In genomic region chr10:63057509-63057908, GRCh38 we compare ENCODE assay signal across 3 cellular contexts.
TF ChIP-seq lines count a peak whose summit lies in the region.

No MANE protein-coding gene starts in this region.

TF ChIP-seq in GM23338, 12 proteins besides CTCF, POLR2A, EP300 and RAD21 (continues in another document):
- no peak for TF ChIP-seq EZH2 (IDR thresholded peaks at IDR 0.05; ENCODE audit: low read depth, unreplicated experiment)
- TF ChIP-seq NANOG (IDR thresholded peaks at IDR 0.05; ENCODE audit: borderline replicate concordance), result no peak
- no peak for TF ChIP-seq POLR2AphosphoS5 (IDR thresholded peaks at IDR 0.05; ENCODE audit: low read depth)
- TF ChIP-seq, protein P1, sequence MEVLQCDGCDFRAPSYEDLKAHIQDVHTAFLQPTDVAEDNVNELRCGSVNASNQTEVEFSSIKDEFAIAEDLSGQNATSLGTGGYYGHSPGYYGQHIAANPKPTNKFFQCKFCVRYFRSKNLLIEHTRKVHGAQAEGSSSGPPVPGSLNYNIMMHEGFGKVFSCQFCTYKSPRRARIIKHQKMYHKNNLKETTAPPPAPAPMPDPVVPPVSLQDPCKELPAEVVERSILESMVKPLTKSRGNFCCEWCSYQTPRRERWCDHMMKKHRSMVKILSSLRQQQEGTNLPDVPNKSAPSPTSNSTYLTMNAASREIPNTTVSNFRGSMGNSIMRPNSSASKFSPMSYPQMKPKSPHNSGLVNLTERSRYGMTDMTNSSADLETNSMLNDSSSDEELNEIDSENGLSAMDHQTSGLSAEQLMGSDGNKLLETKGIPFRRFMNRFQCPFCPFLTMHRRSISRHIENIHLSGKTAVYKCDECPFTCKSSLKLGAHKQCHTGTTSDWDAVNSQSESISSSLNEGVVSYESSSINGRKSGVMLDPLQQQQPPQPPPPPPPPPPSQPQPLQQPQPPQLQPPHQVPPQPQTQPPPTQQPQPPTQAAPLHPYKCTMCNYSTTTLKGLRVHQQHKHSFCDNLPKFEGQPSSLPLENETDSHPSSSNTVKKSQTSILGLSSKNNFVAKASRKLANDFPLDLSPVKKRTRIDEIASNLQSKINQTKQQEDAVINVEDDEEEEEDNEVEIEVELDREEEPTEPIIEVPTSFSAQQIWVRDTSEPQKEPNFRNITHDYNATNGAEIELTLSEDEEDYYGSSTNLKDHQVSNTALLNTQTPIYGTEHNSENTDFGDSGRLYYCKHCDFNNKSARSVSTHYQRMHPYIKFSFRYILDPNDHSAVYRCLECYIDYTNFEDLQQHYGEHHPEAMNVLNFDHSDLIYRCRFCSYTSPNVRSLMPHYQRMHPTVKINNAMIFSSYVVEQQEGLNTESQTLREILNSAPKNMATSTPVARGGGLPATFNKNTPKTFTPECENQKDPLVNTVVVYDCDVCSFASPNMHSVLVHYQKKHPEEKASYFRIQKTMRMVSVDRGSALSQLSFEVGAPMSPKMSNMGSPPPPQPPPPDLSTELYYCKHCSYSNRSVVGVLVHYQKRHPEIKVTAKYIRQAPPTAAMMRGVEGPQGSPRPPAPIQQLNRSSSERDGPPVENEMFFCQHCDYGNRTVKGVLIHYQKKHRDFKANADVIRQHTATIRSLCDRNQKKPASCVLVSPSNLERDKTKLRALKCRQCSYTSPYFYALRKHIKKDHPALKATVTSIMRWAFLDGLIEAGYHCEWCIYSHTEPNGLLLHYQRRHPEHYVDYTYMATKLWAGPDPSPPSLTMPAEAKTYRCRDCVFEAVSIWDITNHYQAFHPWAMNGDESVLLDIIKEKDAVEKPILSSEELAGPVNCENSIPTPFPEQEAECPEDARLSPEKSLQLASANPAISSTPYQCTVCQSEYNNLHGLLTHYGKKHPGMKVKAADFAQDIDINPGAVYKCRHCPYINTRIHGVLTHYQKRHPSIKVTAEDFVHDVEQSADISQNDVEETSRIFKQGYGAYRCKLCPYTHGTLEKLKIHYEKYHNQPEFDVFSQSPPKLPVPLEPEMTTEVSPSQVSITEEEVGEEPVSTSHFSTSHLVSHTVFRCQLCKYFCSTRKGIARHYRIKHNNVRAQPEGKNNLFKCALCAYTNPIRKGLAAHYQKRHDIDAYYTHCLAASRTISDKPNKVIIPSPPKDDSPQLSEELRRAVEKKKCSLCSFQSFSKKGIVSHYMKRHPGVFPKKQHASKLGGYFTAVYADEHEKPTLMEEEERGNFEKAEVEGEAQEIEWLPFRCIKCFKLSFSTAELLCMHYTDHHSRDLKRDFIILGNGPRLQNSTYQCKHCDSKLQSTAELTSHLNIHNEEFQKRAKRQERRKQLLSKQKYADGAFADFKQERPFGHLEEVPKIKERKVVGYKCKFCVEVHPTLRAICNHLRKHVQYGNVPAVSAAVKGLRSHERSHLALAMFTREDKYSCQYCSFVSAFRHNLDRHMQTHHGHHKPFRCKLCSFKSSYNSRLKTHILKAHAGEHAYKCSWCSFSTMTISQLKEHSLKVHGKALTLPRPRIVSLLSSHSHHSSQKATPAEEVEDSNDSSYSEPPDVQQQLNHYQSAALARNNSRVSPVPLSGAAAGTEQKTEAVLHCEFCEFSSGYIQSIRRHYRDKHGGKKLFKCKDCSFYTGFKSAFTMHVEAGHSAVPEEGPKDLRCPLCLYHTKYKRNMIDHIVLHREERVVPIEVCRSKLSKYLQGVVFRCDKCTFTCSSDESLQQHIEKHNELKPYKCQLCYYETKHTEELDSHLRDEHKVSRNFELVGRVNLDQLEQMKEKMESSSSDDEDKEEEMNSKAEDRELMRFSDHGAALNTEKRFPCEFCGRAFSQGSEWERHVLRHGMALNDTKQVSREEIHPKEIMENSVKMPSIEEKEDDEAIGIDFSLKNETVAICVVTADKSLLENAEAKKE (CRISPR knock-in tag; IDR thresholded peaks at IDR 0.05), result no peak
- TF ChIP-seq CREB1 (CRISPR knock-in tag; IDR thresholded peaks at IDR 0.05; ENCODE audit: low read depth), result no peak

TF ChIP-seq in H1, 55 proteins besides CTCF, POLR2A, EP300 and RAD21:
- no peak for TF ChIP-seq TAF7 (optimal IDR thresholded peaks at IDR 0.05; ENCODE audit: borderline replicate concordance, low read depth, low read length)
- no peak for TF ChIP-seq KDM4A (IDR thresholded peaks at IDR 0.05; ENCODE audit: low read depth, low read length, severe bottlenecking)
- no peak for TF ChIP-seq POU5F1 (IDR thresholded peaks at IDR 0.05; ENCODE audit: low read depth, low read length)
- no peak for TF ChIP-seq HDAC2 (IDR thresholded peaks at IDR 0.05; ENCODE audit: borderline replicate concordance in 1 of 2, low read depth in 2 of 2, low read length in 2 of 2)
- no peak for TF ChIP-seq NANOG (IDR thresholded peaks at IDR 0.05; ENCODE audit: insufficient read depth, low read depth, low read length, poor library complexity, severe bottlenecking)
- TF ChIP-seq NRF1 (IDR thresholded peaks at IDR 0.05; ENCODE audit: low read depth, low read length), result no peak
- TF ChIP-seq KDM5A (IDR thresholded peaks at IDR 0.05; ENCODE audit: low read length), result no peak
- TF ChIP-seq SAP30 (IDR thresholded peaks at IDR 0.05; ENCODE audit: insufficient read depth, insufficient replicate concordance, low read length), result no peak
- TF ChIP-seq, protein P2, sequence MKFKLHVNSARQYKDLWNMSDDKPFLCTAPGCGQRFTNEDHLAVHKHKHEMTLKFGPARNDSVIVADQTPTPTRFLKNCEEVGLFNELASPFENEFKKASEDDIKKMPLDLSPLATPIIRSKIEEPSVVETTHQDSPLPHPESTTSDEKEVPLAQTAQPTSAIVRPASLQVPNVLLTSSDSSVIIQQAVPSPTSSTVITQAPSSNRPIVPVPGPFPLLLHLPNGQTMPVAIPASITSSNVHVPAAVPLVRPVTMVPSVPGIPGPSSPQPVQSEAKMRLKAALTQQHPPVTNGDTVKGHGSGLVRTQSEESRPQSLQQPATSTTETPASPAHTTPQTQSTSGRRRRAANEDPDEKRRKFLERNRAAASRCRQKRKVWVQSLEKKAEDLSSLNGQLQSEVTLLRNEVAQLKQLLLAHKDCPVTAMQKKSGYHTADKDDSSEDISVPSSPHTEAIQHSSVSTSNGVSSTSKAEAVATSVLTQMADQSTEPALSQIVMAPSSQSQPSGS (IDR thresholded peaks at IDR 0.05; ENCODE audit: low read length), result no peak
- TF ChIP-seq SIN3A (conservative IDR thresholded peaks at IDR 0.05 in 1 of 2, IDR thresholded peaks at IDR 0.05 in 1 of 2; ENCODE audit: low read depth in 1 of 2, low read length in 2 of 2), result no peak
- TF ChIP-seq CBX8 (IDR thresholded peaks at IDR 0.05; ENCODE audit: borderline replicate concordance, low read depth, low read length), result no peak
- TF ChIP-seq TEAD4 (IDR thresholded peaks at IDR 0.05; ENCODE audit: low read depth, low read length), result no peak
- TF ChIP-seq GTF2F1 (IDR thresholded peaks at IDR 0.05; ENCODE audit: borderline replicate concordance, low read depth, low read length), result no peak
- TF ChIP-seq EGR1 (IDR thresholded peaks at IDR 0.05; ENCODE audit: borderline replicate concordance, low read depth, low read length), result no peak
- TF ChIP-seq BCL11A (IDR thresholded peaks at IDR 0.05; ENCODE audit: low read depth in 2 of 2, low read length in 2 of 2), result no peak
- no peak for TF ChIP-seq EZH2 (IDR thresholded peaks at IDR 0.05; ENCODE audit: low read depth, low read length, severe bottlenecking)
TF ChIP-seq in H1: peak in this region for 0.

TF ChIP-seq in SK-N-SH treated with all-trans-retinoic acid at 6 μM for 48 hours, 23 proteins besides CTCF, POLR2A, EP300 and RAD21:
- no peak for TF ChIP-seq TCF4 (CRISPR knock-in tag; IDR thresholded peaks at IDR 0.05; ENCODE audit: borderline replicate concordance)
- no peak for TF ChIP-seq ZFP3 (CRISPR knock-in tag; IDR thresholded peaks at IDR 0.05)
- TF ChIP-seq CSRNP3 (CRISPR knock-in tag; IDR thresholded peaks at IDR 0.05), result no peak
- TF ChIP-seq POU6F1 (CRISPR knock-in tag; IDR thresholded peaks at IDR 0.05; ENCODE audit: borderline replicate concordance, low read depth), result no peak
- TF ChIP-seq, protein P3, sequence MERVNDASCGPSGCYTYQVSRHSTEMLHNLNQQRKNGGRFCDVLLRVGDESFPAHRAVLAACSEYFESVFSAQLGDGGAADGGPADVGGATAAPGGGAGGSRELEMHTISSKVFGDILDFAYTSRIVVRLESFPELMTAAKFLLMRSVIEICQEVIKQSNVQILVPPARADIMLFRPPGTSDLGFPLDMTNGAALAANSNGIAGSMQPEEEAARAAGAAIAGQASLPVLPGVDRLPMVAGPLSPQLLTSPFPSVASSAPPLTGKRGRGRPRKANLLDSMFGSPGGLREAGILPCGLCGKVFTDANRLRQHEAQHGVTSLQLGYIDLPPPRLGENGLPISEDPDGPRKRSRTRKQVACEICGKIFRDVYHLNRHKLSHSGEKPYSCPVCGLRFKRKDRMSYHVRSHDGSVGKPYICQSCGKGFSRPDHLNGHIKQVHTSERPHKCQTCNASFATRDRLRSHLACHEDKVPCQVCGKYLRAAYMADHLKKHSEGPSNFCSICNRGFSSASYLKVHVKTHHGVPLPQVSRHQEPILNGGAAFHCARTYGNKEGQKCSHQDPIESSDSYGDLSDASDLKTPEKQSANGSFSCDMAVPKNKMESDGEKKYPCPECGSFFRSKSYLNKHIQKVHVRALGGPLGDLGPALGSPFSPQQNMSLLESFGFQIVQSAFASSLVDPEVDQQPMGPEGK (CRISPR knock-in tag; IDR thresholded peaks at IDR 0.05; ENCODE audit: borderline replicate concordance), result no peak
- no peak for TF ChIP-seq ZC3H10 (CRISPR knock-in tag; IDR thresholded peaks at IDR 0.05)
- no peak for TF ChIP-seq BACH2 (CRISPR knock-in tag; IDR thresholded peaks at IDR 0.05; ENCODE audit: borderline replicate concordance)
- no peak for TF ChIP-seq TOX (CRISPR knock-in tag; IDR thresholded peaks at IDR 0.05; ENCODE audit: borderline replicate concordance)
- no peak for TF ChIP-seq ARNTL (CRISPR knock-in tag; IDR thresholded peaks at IDR 0.05; ENCODE audit: borderline replicate concordance, low read depth)
